In genomic region chr2:201363857-201364560, GRCh38 we compare ENCODE assay signal across 8 cellular contexts. TPM values are rescaled to one million over a fixed set of nuclear protein-coding genes. Genes with fewer than 3 reads are reported as not detected.
A peak's percentile ranks its signal among the peaks of the same experiment; 100 is the strongest.
DNase-seq lines count a peak whose midpoint lies in the region; ATAC-seq, FAIRE-seq and TF ChIP-seq lines count a peak whose summit lies in the region.

No MANE protein-coding gene starts in this region.

- DNase-seq in AG08396 (ENCODE audit: low spot score) (peak; percentile 18), GM10248 (ENCODE audit: extremely low spot score) (peak; percentile 32), PC-9 (peak; percentile 10 to 57), GM12878 (ENCODE audit: low read depth, low spot score) (peak; percentile 30), inferior parietal cortex (ENCODE audit: extremely low spot score) (peak; percentile 14), suprapubic skin (ENCODE audit: low spot score in 2 of 2) (no peak)
- no peak for DNase-seq in stimulated activated CD8-positive, alpha-beta memory T cell treated with anti-CD3 and anti-CD28 coated beads, Interleukin-4, amount 100 ng/mL, for 48 hours

- POLR2A ChIA-PET in GM10248 (lab: Yijun Ruan, JAX): no interaction called here
- POLR2A ChIA-PET in PC-9 (lab: Charles Lee; ENCODE audit: unreplicated experiment): no interaction called here
- POLR2A ChIA-PET in GM12878 (lab: Charles Lee): interaction anchor here (0.9 to 1.0 kb wide), 2 partner anchors 131 to 132 kb away, joined by 3 read pairs; no protein-coding TSS in a partner anchor

- H3K36me3 ChIP-seq in PC-9 (ENCODE audit: low read depth): no peaks in the 10 kb centered on the region
- no peaks in the 10 kb centered on the region; a peak in 1 of 4 replicates for H3K36me3 ChIP-seq in GM12878 (ENCODE audit: control insufficient read depth in 2 of 2, insufficient read depth in 2 of 2, low read length in 1 of 2)
- H3K36me3 ChIP-seq in suprapubic skin: peaks cover 3% of the 10 kb centered on the region

- intact Hi-C loops in PC-9 (cut with micrococcal nuclease; ENCODE audit: unreplicated experiment) (loop anchor here (1.0 to 5.0 kb wide), 2 partner anchors 128 to 182 kb away; partner anchors contain the start of gene CASP10), GM12878 (cut with micrococcal nuclease; ENCODE audit: unreplicated experiment) (loop anchor here (1.0 kb wide), 2 partner anchors 128 to 181 kb away; partner anchors contain the start of gene CASP10)

- H3K9me2 ChIP-seq in PC-9 (ENCODE audit: insufficient read depth): no peaks in the 10 kb centered on the region

- H3K9me3 ChIP-seq in PC-9 (ENCODE audit: insufficient read depth, low read depth): peaks cover 14% of the 10 kb centered on the region
- H3K9me3 ChIP-seq in GM12878 (replicated peaks; ENCODE audit: control insufficient read depth, insufficient read depth, low read length): peaks cover 2% of the 10 kb centered on the region
- H3K9me3 ChIP-seq in suprapubic skin: no peaks in the 10 kb centered on the region

- TF ChIP-seq CTCF in GM10248 (IDR thresholded peaks at IDR 0.05; ENCODE audit: control extremely low read depth, extremely low read depth, low read depth, missing control alignments) (peak; percentile 78), PC-9 (conservative IDR thresholded peaks at IDR 0.05) (peak; percentile 91), GM12878 (IDR thresholded peaks at IDR 0.05 in 2 of 3, conservative IDR thresholded peaks at IDR 0.05 in 1 of 3; ENCODE audit: control insufficient read depth in 2 of 3, extremely low read depth in 1 of 3, insufficient read depth in 1 of 3, low read depth in 3 of 3, low read length in 3 of 3) (peak; percentile 83 to 86 (median 86)), suprapubic skin (IDR thresholded peaks at IDR 0.05) (peak; percentile 63 to 67)

- TF ChIP-seq EP300 in GM12878 (IDR thresholded peaks at IDR 0.05; ENCODE audit: borderline replicate concordance in 1 of 2, control insufficient read depth in 1 of 2, low read depth in 2 of 2, low read length in 2 of 2): no peak
- no peak for TF ChIP-seq EP300 in suprapubic skin (IDR thresholded peaks at IDR 0.05)

- in situ Hi-C loops in GM12878 (cut with MboI): loop anchor here (5.0 kb wide), 2 partner anchors 122 to 177 kb away; no protein-coding TSS in a partner anchor

- no peaks in the 10 kb centered on the region for H3F3A ChIP-seq in PC-9 (ENCODE audit: insufficient read depth, low read depth)

- H4K20me1 ChIP-seq in PC-9 (ENCODE audit: insufficient read depth) (no peaks in the 10 kb centered on the region), GM12878 (ENCODE audit: control insufficient read depth, insufficient read depth) (no peaks in the 10 kb centered on the region)

- H3K27me3 ChIP-seq in PC-9 (ENCODE audit: insufficient read depth, low read depth) (no peaks in the 10 kb centered on the region), GM12878 (replicated peaks in 1 of 2; ENCODE audit: control insufficient read depth in 2 of 2, insufficient read depth in 2 of 2, low read length in 1 of 2) (no peaks in the 10 kb centered on the region), suprapubic skin (no peaks in the 10 kb centered on the region)

- SMC1A ChIA-PET in GM12878 (lab: Charles Lee; ENCODE audit: uncharacterized antibody, unreplicated experiment): interaction anchor here (0.6 to 2.8 kb wide), 19 partner anchors 10 to 256 kb away, joined by 3 to 54 read pairs (median 5); partner anchors contain the start of gene CASP10

- H3K4me3 ChIP-seq in PC-9 (no peak overlapping the region), GM12878 (no peak overlapping the region), suprapubic skin (no peak overlapping the region)

- H3K4me1 ChIP-seq in PC-9 (replicated peaks; ENCODE audit: insufficient read depth) (peaks cover 4% of the 10 kb centered on the region; the same call in 1 of the 2 replicates), GM12878 (ENCODE audit: control insufficient read depth, insufficient read depth, low read length) (no peaks in the 10 kb centered on the region), suprapubic skin (no peaks in the 10 kb centered on the region)

- no peak overlapping the region for H3K4me2 ChIP-seq in PC-9
- H3K4me2 ChIP-seq in GM12878 (ENCODE audit: control insufficient read depth, insufficient read depth): no peak overlapping the region

- BruUV-seq in PC-9 (replicated peaks; lab: Mats Ljungman, UMichigan) (no TSS peak), GM12878 (replicated peaks; lab: Mats Ljungman, UMichigan) (no TSS peak)

- peak; percentile 68 for FAIRE-seq in GM12878 (lab: Jason Lieb, UNC)

- ATAC-seq in HG03432 (IDR thresholded peaks at IDR 0.05; ENCODE audit: unreplicated experiment) (peak; percentile 63), GM12878 (peak; percentile 94)

- no peak overlapping the region for H2AFZ ChIP-seq in PC-9
- no peak overlapping the region for H2AFZ ChIP-seq in GM12878 (ENCODE audit: control insufficient read depth, low read depth, low read length)

- RAD21 ChIA-PET in GM12878 (lab: Charles Lee; ENCODE audit: unreplicated experiment): interaction anchor here (0.6 to 6.3 kb wide), 15 partner anchors 13 to 463 kb away, joined by 3 to 79 read pairs (median 4); partner anchors contain the start of genes CASP10 and CASP8

- H3K79me2 ChIP-seq in PC-9 (ENCODE audit: low read depth): no peaks in the 10 kb centered on the region
- no peaks in the 10 kb centered on the region for H3K79me2 ChIP-seq in GM12878 (ENCODE audit: control insufficient read depth, insufficient read depth, low read length)

- TF ChIP-seq RAD21 in GM12878 (IDR thresholded peaks at IDR 0.05; ENCODE audit: insufficient read depth, low read depth, low read length): peak; percentile 97

- TF ChIP-seq POLR2A in GM12878 (IDR thresholded peaks at IDR 0.05; ENCODE audit: low read depth, low read length): no peak
- TF ChIP-seq POLR2A in suprapubic skin (IDR thresholded peaks at IDR 0.05): no peak

- H3K27ac ChIP-seq in PC-9: no peak overlapping the region
- H3K27ac ChIP-seq in GM12878 (ENCODE audit: control insufficient read depth, insufficient read depth): no peak overlapping the region
- H3K27ac ChIP-seq in suprapubic skin: no peak overlapping the region

- CTCF ChIA-PET in GM10248 (lab: Yijun Ruan, JAX) (interaction anchor here (0.6 to 4.1 kb wide), 39 partner anchors 9 to 862 kb away, joined by 3 to 36 read pairs (median 4); partner anchors contain the start of genes CASP10 and TMEM237), PC-9 (lab: Charles Lee) (interaction anchor here (0.6 to 0.9 kb wide), 2 partner anchors 178 to 181 kb away, joined by 3 to 4 read pairs; partner anchors contain the start of gene CASP10), GM12878 (lab: Yijun Ruan, JAX) (interaction anchor here (0.6 to 5.5 kb wide), 31 partner anchors 9 to 1640 kb away, joined by 3 to 87 read pairs (median 5); partner anchors contain the start of genes CASP10 and CASP8)

- H3K9ac ChIP-seq in GM12878 (ENCODE audit: control insufficient read depth, insufficient read depth, low read length): no peak overlapping the region

- 48% methylated on average over 2 of the region's 2 CpGs for WGBS in GM12878 (ENCODE audit: insufficient coverage, insufficient replicate concordance, low lambda C conversion rate, missing lambda C conversion rate)
- WGBS in suprapubic skin: 88% methylated on average over 2 of the region's 2 CpGs

TF ChIP-seq in GM12878, 131 proteins besides CTCF, POLR2A, EP300 and RAD21:
- TF ChIP-seq USF2 (IDR thresholded peaks at IDR 0.05; ENCODE audit: borderline replicate concordance, low read depth, low read length) (no peak), BHLHE40 (IDR thresholded peaks at IDR 0.05; ENCODE audit: borderline replicate concordance in 1 of 2, low read depth in 2 of 2, low read length in 1 of 2) (0 out of 4 replicates have a peak, but pooled peaks of 1 of the 2 experiments have one; percentile 10), SMARCA5 (IDR thresholded peaks at IDR 0.05) (peak; percentile 43; the same call in 1 of the 2 replicates), ZNF622 (IDR thresholded peaks at IDR 0.05) (no peak), MEF2A (IDR thresholded peaks at IDR 0.05; ENCODE audit: insufficient read depth, low read depth, low read length) (0 out of 2 replicates have a peak, but pooled peaks have one; percentile 37), YY1 (IDR thresholded peaks at IDR 0.05; ENCODE audit: low read depth, low read length) (0 out of 2 replicates have a peak, but pooled peaks have one; percentile 34), SMC3 (IDR thresholded peaks at IDR 0.05; ENCODE audit: borderline replicate concordance, low read length) (peak; percentile 91), EGR1 (IDR thresholded peaks at IDR 0.05; ENCODE audit: borderline replicate concordance in 1 of 2, low read depth in 2 of 2, low read length in 2 of 2) (no peak), NR2C2 (IDR thresholded peaks at IDR 0.05; ENCODE audit: borderline replicate concordance, control insufficient read depth, insufficient read length, low read depth) (no peak), ZNF24 (IDR thresholded peaks at IDR 0.05) (0 out of 2 replicates have a peak, but pooled peaks have one; percentile 23)

RNA-seq across cellular contexts. Expression of gene FLACC1, which starts 6.9 kb away (rescaled TPM):
- total RNA-seq in PC-9 (2021): 0.75 and 0.87 TPM in 2 replicates
- 0.31 and 0.78 TPM in 2 replicates for total RNA-seq in GM12878 (2013; cell fraction: nucleolus; rRNA removed)
- 0.28 and 0.38 TPM in 2 replicates for total RNA-seq in GM12878 (2014; rRNA removed)
- total RNA-seq in GM12878 (2014; rRNA removed; fragmentation: Illumina TruSeq; extraction: Trizol): 0.36 and 0.37 TPM in 2 replicates
- 0.29 and 0.54 TPM in 2 replicates for total RNA-seq in GM12878 (2021)
- not detected for polyA plus RNA-seq in GM12878 (2011; ENCODE audit: low read depth)
- 0.08 and 0.13 TPM in 2 replicates for polyA plus RNA-seq in GM12878 (2011; rRNA removed)
- 0.10 TPM in 2 replicates for polyA plus RNA-seq in GM12878 (2011; cell fraction: cytosol; rRNA removed)
- 0.19 and 0.28 TPM in 2 replicates for polyA plus RNA-seq in GM12878 (2011; cell fraction: nucleus; rRNA removed)
- not detected in 2 replicates for polyA plus RNA-seq in GM12878 (2012)
- polyA plus RNA-seq in GM12878 (2014; fragmentation: Illumina TruSeq; extraction: Trizol): 0.32 and 0.47 TPM in 2 replicates
- under 1 TPM; 0.14 to 0.16 TPM for polyA plus RNA-seq in GM12878 (2014; fragmentation: Nextera tagmentation; extraction: Ambion mirVana)
- polyA plus RNA-seq in GM12878 (2014; rRNA removed): 0.27 and 0.32 TPM in 2 replicates
- not detected for polyA plus RNA-seq in GM12878 (2016; fragmentation: Nextera tagmentation; extraction: Ambion mirVana)
- polyA minus RNA-seq in GM12878 (2011; rRNA and poly(A)+ RNA removed): 0.44 TPM in 1 of 2 replicates, not detected in the other
- not detected in 2 replicates for polyA minus RNA-seq in GM12878 (2011; cell fraction: cytosol; rRNA and poly(A)+ RNA removed)
- polyA minus RNA-seq in GM12878 (2011; cell fraction: nucleus; rRNA and poly(A)+ RNA removed): 0.24 TPM in 1 of 2 replicates, not detected in the other
- 1 to 10 TPM in 1 of 4 donors, under 1 TPM in 1, not detected in 2; 0.80 to 1.0 TPM for total RNA-seq in suprapubic skin

Comparison
In these comparisons a context has a peak if more than half of its experiments do, and no peak if none do; other contexts are left out.
1. DNase-seq: peak in AG08396 (single experiment), GM10248 (single experiment), PC-9 (2 of 2), GM12878 (single experiment) and inferior parietal cortex (single experiment); none in suprapubic skin (0 of 2) and stimulated activated CD8-positive, alpha-beta memory T cell treated with anti-CD3 and anti-CD28 coated beads, Interleukin-4, amount 100 ng/mL, for 48 hours (single experiment).
2. Peak in every context shown above with its lines, with median percentiles within 50 percentile points of each other: CTCF ChIP-seq.